In the genomic region with DNA sequence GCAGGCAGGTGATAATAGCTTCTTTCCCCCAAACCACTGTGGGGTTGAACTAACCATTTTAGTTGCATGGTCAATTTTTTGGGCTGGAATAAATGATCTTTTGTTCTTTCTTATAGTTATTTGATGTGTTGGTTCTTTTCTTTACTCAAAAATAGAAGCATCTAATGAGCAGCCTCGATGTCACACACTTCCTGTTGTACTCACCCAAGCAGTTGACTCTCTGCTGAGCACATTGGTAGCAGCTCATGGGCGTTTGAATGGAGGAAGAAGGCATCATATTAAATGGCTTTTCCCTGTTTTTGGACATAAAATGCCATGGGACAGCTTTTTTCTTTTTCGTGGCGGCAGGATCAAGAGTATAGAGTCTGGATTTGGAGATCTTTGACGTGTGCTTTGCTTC, we compare ENCODE assay signal across 24 cellular contexts.
DNase-seq lines count a peak whose midpoint lies in the region; ATAC-seq and TF ChIP-seq lines count a peak whose summit lies in the region.
"Had no signal": no experiment of that assay in that cellular context is flagged by ENCODE, and none has a peak within 500 bp of the region (broad histone marks: within the 10 kb centered on the region; RNA-seq: fewer than 3 reads in every experiment).

No MANE protein-coding gene starts in this region.

- DNase-seq in activated naive CD4-positive, alpha-beta T cell treated with anti-CD3 and anti-CD28 coated beads for 36 hours = peak; percentile 19
- no peak for DNase-seq in activated naive CD4-positive, alpha-beta T cell (lab: John Stamatoyannopoulos, UW)
- DNase-seq in Kasumi-1 (lab: John Stamatoyannopoulos, UW) (peak; percentile 20 to 30), uterus (no peak), coronary artery (ENCODE audit: low spot score) (no peak), midbrain (lab: John Stamatoyannopoulos, UW) (no peak)
- DNase-seq: C1 segment of cervical spinal cord; caudate nucleus; DMS153; dorsolateral prefrontal cortex; foreskin keratinocyte; hypothalamus; islet precursor cell; naive B cell; NCI-H146; NCI-H226; posterior cingulate gyrus; stimulated activated CD4-positive, alpha-beta T cell treated with anti-CD3 and anti-CD28 coated beads, Interleukin-2, amount 100 ng/mL, for 24 hours; T1000; upper lobe of right lung had no signal

- H3K27ac ChIP-seq in uterus (peak overlapping the region; percentile 27 to 28), coronary artery (peak overlapping the region in 1 of 2 donors; percentile 23)
- H3K27ac ChIP-seq: dorsolateral prefrontal cortex, foreskin keratinocyte, upper lobe of right lung had no signal

- TF ChIP-seq POLR2A in uterus (IDR thresholded peaks at IDR 0.05) = no peak

- H3K36me3 ChIP-seq in uterus = no peaks in the 10 kb centered on the region
- H3K36me3 ChIP-seq: upper lobe of right lung had no signal

- peaks cover 2% of the 10 kb centered on the region for H3K27me3 Mint-ChIP-seq in activated naive CD4-positive, alpha-beta T cell treated with anti-CD3 and anti-CD28 coated beads for 36 hours (ENCODE audit: low read depth)
- no peaks in the 10 kb centered on the region for H3K27me3 Mint-ChIP-seq in brain
- H3K27me3 Mint-ChIP-seq: naive B cell; stimulated activated naive CD8-positive, alpha-beta T cell treated with anti-CD3 and anti-CD28 coated beads, Interleukin-15, Interleukin-2, amounts not matched to agents 100 ng/mL and 50 ng/mL, for 24 hours had no signal

- no peaks in the 10 kb centered on the region for H3K36me3 Mint-ChIP-seq in activated naive CD4-positive, alpha-beta T cell treated with anti-CD3 and anti-CD28 coated beads for 36 hours (ENCODE audit: low read depth)
- H3K36me3 Mint-ChIP-seq in brain = peaks cover 19% of the 10 kb centered on the region
- H3K36me3 Mint-ChIP-seq: naive B cell had no signal

- no peaks in the 10 kb centered on the region for H3K27me3 ChIP-seq in uterus
- H3K27me3 ChIP-seq: dorsolateral prefrontal cortex, foreskin keratinocyte, upper lobe of right lung had no signal

- TF ChIP-seq CTCF in brain (conservative IDR thresholded peaks at IDR 0.05) (no peak), uterus (IDR thresholded peaks at IDR 0.05) (no peak), coronary artery (IDR thresholded peaks at IDR 0.05) (no peak)

- H3K4me1 ChIP-seq in uterus = peaks cover 5 to 11% of the 10 kb centered on the region in 2 donors
- H3K4me1 ChIP-seq: foreskin keratinocyte had no signal

- no peak for ATAC-seq in HG02571 (IDR thresholded peaks at IDR 0.05; ENCODE audit: unreplicated experiment)
- ATAC-seq: foreskin keratinocyte, SK-N-SH treated with all-trans-retinoic acid at 6 μM for 48 hours, upper lobe of right lung had no signal

- no peaks in the 10 kb centered on the region for H3K9me3 ChIP-seq in uterus
- H3K9me3 ChIP-seq: upper lobe of right lung had no signal

- CTCF ChIA-PET in activated naive CD4-positive, alpha-beta T cell treated with anti-CD3 and anti-CD28 coated beads for 36 hours (lab: Charles Lee) = no interaction called here

- H3K4me3 ChIP-seq in uterus (no peak overlapping the region), coronary artery (no peak overlapping the region)
- H3K4me3 ChIP-seq: dorsolateral prefrontal cortex, upper lobe of right lung had no signal

- H3K9me3 Mint-ChIP-seq in activated naive CD4-positive, alpha-beta T cell treated with anti-CD3 and anti-CD28 coated beads for 36 hours = no peaks in the 10 kb centered on the region
- H3K9me3 Mint-ChIP-seq in brain = peaks cover 0 to 4% (median 0%) of the 10 kb centered on the region in 5 experiments
- H3K9me3 Mint-ChIP-seq: naive B cell; stimulated activated naive CD8-positive, alpha-beta T cell treated with anti-CD3 and anti-CD28 coated beads, Interleukin-15, Interleukin-2, amounts not matched to agents 100 ng/mL and 50 ng/mL, for 24 hours had no signal

- intact Hi-C loops in activated naive CD4-positive, alpha-beta T cell treated with anti-CD3 and anti-CD28 coated beads for 36 hours (cut with micrococcal nuclease) = no loop called here
- intact Hi-C loops in uterus (cut with DNase I; ENCODE audit: low total_unique reads) = no loop called here

- no peak overlapping the region for H3K27ac Mint-ChIP-seq in activated naive CD4-positive, alpha-beta T cell treated with anti-CD3 and anti-CD28 coated beads for 36 hours
- peak overlapping the region in 4 of 5 experiments; percentile 70 to 93 (median 74) for H3K27ac Mint-ChIP-seq in brain
- H3K27ac Mint-ChIP-seq: stimulated activated naive CD8-positive, alpha-beta T cell treated with anti-CD3 and anti-CD28 coated beads, Interleukin-15, Interleukin-2, amounts not matched to agents 100 ng/mL and 50 ng/mL, for 24 hours had no signal

- H3K4me3 Mint-ChIP-seq in activated naive CD4-positive, alpha-beta T cell treated with anti-CD3 and anti-CD28 coated beads for 36 hours = no peak overlapping the region
- H3K4me3 Mint-ChIP-seq in brain = peak overlapping the region in 1 of 5 experiments; percentile 33
- H3K4me3 Mint-ChIP-seq: stimulated activated naive CD8-positive, alpha-beta T cell treated with anti-CD3 and anti-CD28 coated beads, Interleukin-15, Interleukin-2, amounts not matched to agents 100 ng/mL and 50 ng/mL, for 24 hours had no signal

- peaks cover 25% of the 10 kb centered on the region for H3K4me1 Mint-ChIP-seq in activated naive CD4-positive, alpha-beta T cell treated with anti-CD3 and anti-CD28 coated beads for 36 hours (ENCODE audit: low read depth)
- peaks cover 73% of the 10 kb centered on the region for H3K4me1 Mint-ChIP-seq in brain

Comparison
In these comparisons a context has a peak if more than half of its experiments do, and no peak if none do; other contexts are left out.
1. DNase-seq: peak in activated naive CD4-positive, alpha-beta T cell treated with anti-CD3 and anti-CD28 coated beads for 36 hours (single experiment) and Kasumi-1 (2 of 2); none in activated naive CD4-positive, alpha-beta T cell (0 of 4), uterus (0 of 2), coronary artery (single experiment) and midbrain (single experiment).